35 cellular contexts compared by ENCODE assay signal in genomic region chr6:4362306-4362705, GRCh38.
"Had no signal": no experiment of that assay in that cellular context is flagged by ENCODE, and none has a peak within 500 bp of the region (broad histone marks: within the 10 kb centered on the region; RNA-seq: fewer than 3 reads in every experiment).

No MANE protein-coding gene starts in this region.

- H3K36me3 ChIP-seq: adrenal gland, brain microvascular endothelial cell, cardiac muscle cell had no signal

- DNase-seq: activated B cell treated with CpG ODN at 0.5 μM for 24 hours; activated CD4-positive, alpha-beta memory T cell treated with anti-CD3 and anti-CD28 coated beads for 36 hours; activated CD4-positive, alpha-beta T cell treated with anti-CD3 and anti-CD28 coated beads for 4 hours; activated CD4-positive, alpha-beta T cell treated with anti-CD3 and anti-CD28 coated beads, Interleukin-2, amount 10 ng/mL, durations not matched to agents 24 days and 14 days; activated CD4-positive, alpha-beta T cell treated with anti-CD3 and anti-CD28 coated beads, Interleukin-2, amount 50 U/mL, for 1 hour; activated CD4-positive, alpha-beta T cell treated with anti-CD3 and anti-CD28 coated beads, Interleukin-2, amount 50 U/mL, for 4 hours; activated CD4-positive, CD25-positive, alpha-beta regulatory T cell treated with anti-CD3 and anti-CD28 coated beads, Interleukin-2, amount 50 U/mL, for 72 hours; activated CD8-positive, alpha-beta memory T cell treated with anti-CD3 and anti-CD28 coated beads, Interleukin-2, amount 50 U/mL, for 4 hours; activated CD8-positive, alpha-beta T cell treated with anti-CD3 and anti-CD28 coated beads for 36 hours; activated effector memory CD4-positive, alpha-beta T cell treated with anti-CD3 and anti-CD28 coated beads, Interleukin-2, amount 50 U/mL, for 16 hours; activated gamma-delta T cell treated with Interleukin-2 at 50 U/mL for 16 hours; activated naive CD4-positive, alpha-beta T cell; activated naive CD4-positive, alpha-beta T cell treated with anti-CD3 and anti-CD28 coated beads for 36 hours; activated naive CD4-positive, alpha-beta T cell treated with anti-CD3 and anti-CD28 coated beads, Interleukin-2, amount 50 U/mL, for 16 hours; activated naive CD8-positive, alpha-beta T cell treated with anti-CD3 and anti-CD28 coated beads for 36 hours; activated T-cell treated with anti-CD3 and anti-CD28 coated beads for 4 hours; activated T-cell treated with anti-CD3 and anti-CD28 coated beads, Interleukin-2, amount 50 U/mL, for 1 hour; activated T-cell treated with anti-CD3 and anti-CD28 coated beads, Interleukin-2, amount 50 U/mL, for 4 hours; activated T-cell treated with anti-CD3 and anti-CD28 coated beads, Interleukin-2, amount 50 U/mL, for 72 hours; amniotic stem cell; aorta; body of pancreas; brain microvascular endothelial cell; caudate nucleus; cerebellar nuclear complex; T-helper 1 cell; T-helper 2 cell; T-helper 9 cell had no signal

- H3K27me3 ChIP-seq: adrenal gland, body of pancreas, brain microvascular endothelial cell, cardiac muscle cell had no signal

- H3K9me3 ChIP-seq: adrenal gland, body of pancreas had no signal

- H3K27ac ChIP-seq: adrenal gland, body of pancreas, brain microvascular endothelial cell, cardiac muscle cell, VCaP had no signal

- ATAC-seq: activated CD8-positive, alpha-beta T cell treated with anti-CD3 and anti-CD28 coated beads for 36 hours; activated naive CD4-positive, alpha-beta T cell treated with anti-CD3 and anti-CD28 coated beads, Interleukin-2, amount 50 U/mL, for 72 hours; activated T-cell treated with anti-CD3 and anti-CD28 coated beads, Interleukin-2, amount 50 U/mL, for 4 hours; activated T-cell treated with anti-CD3 and anti-CD28 coated beads, Interleukin-2, amount 50 U/mL, for 72 hours; activated T-helper 17 cell treated with anti-CD3 and anti-CD28 coated beads, Interleukin-2, amount 50 U/mL, for 72 hours; body of pancreas had no signal

- FAIRE-seq: astrocyte, TTC549 had no signal

- H3K4me3 ChIP-seq: adrenal gland, body of pancreas, cardiac muscle cell had no signal
